ENCODE assay signal across 22 cellular contexts in genomic region chr10:86419101-86419500, GRCh38. TPM values are rescaled to one million over a fixed set of nuclear protein-coding genes. Genes with fewer than 3 reads are reported as not detected.
DNase-seq lines count a peak whose midpoint lies in the region; ATAC-seq and TF ChIP-seq lines count a peak whose summit lies in the region.
"Had no signal": no experiment of that assay in that cellular context is flagged by ENCODE, and none has a peak within 500 bp of the region (broad histone marks: within the 10 kb centered on the region; RNA-seq: fewer than 3 reads in every experiment).

No MANE protein-coding gene starts in this region.

- H3K27me3 ChIP-seq in CD4-positive, alpha-beta T cell (ENCODE audit: control insufficient read depth, insufficient read depth, low read length) = no peaks in the 10 kb centered on the region
- H3K27me3 ChIP-seq in naive thymus-derived CD4-positive, alpha-beta T cell (ENCODE audit: control insufficient read depth in 2 of 2, insufficient read depth in 2 of 2, low read length in 2 of 2) = no peaks in the 10 kb centered on the region
- no peaks in the 10 kb centered on the region for H3K27me3 ChIP-seq in aorta (ENCODE audit: control insufficient read depth in 1 of 2, insufficient read depth in 2 of 2, low read length in 1 of 2)
- H3K27me3 ChIP-seq: MG63 had no signal

- no peak for DNase-seq in activated CD4-positive, CD25-positive, alpha-beta regulatory T cell treated with anti-CD3 and anti-CD28 coated beads, Interleukin-2, amount 50 U/mL, for 72 hours
- no peak for DNase-seq in CD4-positive, alpha-beta T cell
- peak in 2 of 34 experiments; percentile 9 to 34 for DNase-seq in T-cell
- peak in 3 of 9 donors; percentile 24 to 27 (median 26) for DNase-seq in naive thymus-derived CD4-positive, alpha-beta T cell
- no peak for DNase-seq in DMS114 treated with DMSO at 0.1 percent for 48 hours (lab: John Stamatoyannopoulos, UW; ENCODE audit: unreplicated experiment)
- DNase-seq in aorta = no peak
- DNase-seq in glomerular visceral epithelial cell (ENCODE audit: extremely low spot score) = no peak
- DNase-seq: AML-193, Calu3, DMS53, Kasumi-1, MG63, NCI-H1048, NCI-H1436 treated with DMSO at 0.1 percent for 48 hours, NCI-H2029 treated with DMSO at 0.1 percent for 48 hours, NCI-H2171, NCI-H446, RPMI8226, SHP77 treated with DMSO at 0.1 percent for 48 hours had no signal

- no peak overlapping the region for H3K4me3 ChIP-seq in naive thymus-derived CD4-positive, alpha-beta T cell (ENCODE audit: low read length)
- H3K4me3 ChIP-seq in aorta (ENCODE audit: low read length in 2 of 2) = no peak overlapping the region
- H3K4me3 ChIP-seq: MG63 had no signal

- POLR2A ChIA-PET in CD4-positive, alpha-beta T cell (lab: Charles Lee) = no interaction called here
- POLR2A ChIA-PET in T-cell (lab: Charles Lee) = no interaction called here
- POLR2A ChIA-PET in naive thymus-derived CD4-positive, alpha-beta T cell (lab: Charles Lee) = interaction anchor here (0.7 to 1.6 kb wide), 2 partner anchors 9 to 18 kb away, joined by 3 to 8 read pairs; no protein-coding TSS in a partner anchor

- peak; percentile 59 to 71 for ATAC-seq in activated CD4-positive, CD25-positive, alpha-beta regulatory T cell treated with anti-CD3 and anti-CD28 coated beads, Interleukin-2, amount 50 U/mL, for 24 hours
- peak; percentile 87 for ATAC-seq in CD4-positive, alpha-beta T cell (ENCODE audit: poor library complexity)
- ATAC-seq in T-cell (replicated peaks in 1 of 4) (peak; percentile 69 to 87 (median 80)), aorta (ENCODE audit: low FRiP score) (no peak)
- ATAC-seq in naive thymus-derived CD4-positive, alpha-beta T cell = no peak

- TF ChIP-seq CTCF in CD4-positive, alpha-beta T cell (IDR thresholded peaks at IDR 0.05) = no peak

- intact Hi-C loops in CD4-positive, alpha-beta T cell (cut with DNase I, micrococcal nuclease) = loop anchor here in 1 of 2 experiments (10.0 kb wide), 1 partner anchor 804 kb away; no protein-coding TSS in a partner anchor
- intact Hi-C loops in naive thymus-derived CD4-positive, alpha-beta T cell (cut with micrococcal nuclease) = loop anchor here in 1 of 2 donors (1.0 kb wide), 1 partner anchor 8 kb away; no protein-coding TSS in a partner anchor
- intact Hi-C loops in aorta (cut with DNase I) = no loop called here

- no peaks in the 10 kb centered on the region for H3K36me3 Mint-ChIP-seq in CD4-positive, alpha-beta T cell (ENCODE audit: low read depth)
- no peaks in the 10 kb centered on the region for H3K36me3 Mint-ChIP-seq in T-cell
- peaks cover 0 to 1% (median 0%) of the 10 kb centered on the region in 5 donors for H3K36me3 Mint-ChIP-seq in naive thymus-derived CD4-positive, alpha-beta T cell
- H3K36me3 Mint-ChIP-seq: CD14-positive monocyte had no signal

- H3K27ac Mint-ChIP-seq in CD4-positive, alpha-beta T cell = peak overlapping the region; percentile 0
- H3K27ac Mint-ChIP-seq in T-cell = peak overlapping the region; percentile 55 to 83
- peak overlapping the region in 7 of 9 donors; percentile 11 to 78 (median 56) for H3K27ac Mint-ChIP-seq in naive thymus-derived CD4-positive, alpha-beta T cell
- H3K27ac Mint-ChIP-seq: CD14-positive monocyte had no signal

- H3K4me1 ChIP-seq in naive thymus-derived CD4-positive, alpha-beta T cell (ENCODE audit: control insufficient read depth in 2 of 2, insufficient read depth in 2 of 2, low read length in 2 of 2) = peaks cover under 1 to 15% of the 10 kb centered on the region in 2 donors
- H3K4me1 ChIP-seq in aorta (ENCODE audit: control insufficient read depth in 1 of 2, insufficient read depth in 2 of 2, low read length in 2 of 2) = no peaks in the 10 kb centered on the region

- no peaks in the 10 kb centered on the region for H3K36me3 ChIP-seq in naive thymus-derived CD4-positive, alpha-beta T cell (ENCODE audit: control insufficient read depth in 2 of 3, insufficient read depth in 3 of 3, low read length in 3 of 3)
- H3K36me3 ChIP-seq in aorta (ENCODE audit: control insufficient read depth in 1 of 2, insufficient read depth in 2 of 2, low read length in 1 of 2) = no peaks in the 10 kb centered on the region
- H3K36me3 ChIP-seq: MG63 had no signal

- no peaks in the 10 kb centered on the region for H3K9me3 Mint-ChIP-seq in CD4-positive, alpha-beta T cell
- no peaks in the 10 kb centered on the region for H3K9me3 Mint-ChIP-seq in T-cell
- H3K9me3 Mint-ChIP-seq in naive thymus-derived CD4-positive, alpha-beta T cell = no peaks in the 10 kb centered on the region
- H3K9me3 Mint-ChIP-seq: CD14-positive monocyte had no signal

- no peaks in the 10 kb centered on the region for H3K9me3 ChIP-seq in CD4-positive, alpha-beta T cell (ENCODE audit: control insufficient read depth, low read length)
- H3K9me3 ChIP-seq in naive thymus-derived CD4-positive, alpha-beta T cell (ENCODE audit: control insufficient read depth in 2 of 3, low read length in 3 of 3) = no peaks in the 10 kb centered on the region
- H3K9me3 ChIP-seq in aorta (ENCODE audit: control insufficient read depth, low read length) = no peaks in the 10 kb centered on the region
- H3K9me3 ChIP-seq: MG63 had no signal

- H3K4me1 Mint-ChIP-seq in CD4-positive, alpha-beta T cell (ENCODE audit: low read depth) = peaks cover 37% of the 10 kb centered on the region
- peaks cover 25 to 33% (median 27%) of the 10 kb centered on the region in 3 donors for H3K4me1 Mint-ChIP-seq in T-cell
- peaks cover 16 to 47% (median 35%) of the 10 kb centered on the region in 7 donors for H3K4me1 Mint-ChIP-seq in naive thymus-derived CD4-positive, alpha-beta T cell
- H3K4me1 Mint-ChIP-seq: CD14-positive monocyte had no signal

- H3K4me3 Mint-ChIP-seq in CD4-positive, alpha-beta T cell = no peak overlapping the region
- no peak overlapping the region for H3K4me3 Mint-ChIP-seq in T-cell
- peak overlapping the region in 3 of 10 donors; percentile 2 to 46 (median 15) for H3K4me3 Mint-ChIP-seq in naive thymus-derived CD4-positive, alpha-beta T cell
- H3K4me3 Mint-ChIP-seq: CD14-positive monocyte had no signal

- 66 to 95% methylated on average over 2 of the region's 2 CpGs for WGBS in aorta, 2 donors

- no peaks in the 10 kb centered on the region for H3K27me3 Mint-ChIP-seq in CD4-positive, alpha-beta T cell
- peaks cover 0 to 2% of the 10 kb centered on the region in 2 donors for H3K27me3 Mint-ChIP-seq in T-cell
- H3K27me3 Mint-ChIP-seq in naive thymus-derived CD4-positive, alpha-beta T cell = peaks cover 0 to 10% (median 0%) of the 10 kb centered on the region in 5 donors

- CTCF ChIA-PET in CD4-positive, alpha-beta T cell (lab: Charles Lee) = interaction anchor here (1.0 to 1.4 kb wide), 2 partner anchors 19 kb away, joined by 3 to 4 read pairs; no protein-coding TSS in a partner anchor
- CTCF ChIA-PET in T-cell (lab: Charles Lee) = no interaction called here
- CTCF ChIA-PET in naive thymus-derived CD4-positive, alpha-beta T cell (lab: Charles Lee) = no interaction called here

- no peak overlapping the region for H3K27ac ChIP-seq in CD4-positive, alpha-beta T cell (ENCODE audit: low read depth, low read length)
- H3K27ac ChIP-seq in naive thymus-derived CD4-positive, alpha-beta T cell (ENCODE audit: low read depth, low read length) = no peak overlapping the region
- no peak overlapping the region for H3K27ac ChIP-seq in aorta (ENCODE audit: low read depth in 1 of 2, low read length in 2 of 2)
- H3K27ac ChIP-seq: 22Rv1 had no signal

RNA-seq across cellular contexts. Expression of gene GRID1, which starts 52.5 kb away (rescaled TPM):
- total RNA-seq in CD4-positive, alpha-beta T cell = not detected
- total RNA-seq in T-cell (under 1 TPM in 1 of 5 donors, not detected in 4; 0.68 TPM), aorta (1 to 10 TPM; 1.1 to 3.8 TPM)
- not detected for total RNA-seq in naive thymus-derived CD4-positive, alpha-beta T cell
- polyA plus RNA-seq in naive thymus-derived CD4-positive, alpha-beta T cell = not detected
- polyA plus RNA-seq in aorta = not detected
- total RNA-seq: Calu3 had no signal
- polyA plus RNA-seq: CD14-positive monocyte had no signal

Comparison
In these comparisons a context has a peak if more than half of its experiments do, and no peak if none do; other contexts are left out.
1. ATAC-seq: peak in activated CD4-positive, CD25-positive, alpha-beta regulatory T cell treated with anti-CD3 and anti-CD28 coated beads, Interleukin-2, amount 50 U/mL, for 24 hours (2 of 2), CD4-positive, alpha-beta T cell (single experiment) and T-cell (4 of 4); none in naive thymus-derived CD4-positive, alpha-beta T cell (single experiment) and aorta (single experiment).
2. H3K27ac Mint-ChIP-seq: peak in every context shown above with its lines; median percentile 69 in T-cell; 56 in naive thymus-derived CD4-positive, alpha-beta T cell; 0 in CD4-positive, alpha-beta T cell.